In the genomic region with DNA sequence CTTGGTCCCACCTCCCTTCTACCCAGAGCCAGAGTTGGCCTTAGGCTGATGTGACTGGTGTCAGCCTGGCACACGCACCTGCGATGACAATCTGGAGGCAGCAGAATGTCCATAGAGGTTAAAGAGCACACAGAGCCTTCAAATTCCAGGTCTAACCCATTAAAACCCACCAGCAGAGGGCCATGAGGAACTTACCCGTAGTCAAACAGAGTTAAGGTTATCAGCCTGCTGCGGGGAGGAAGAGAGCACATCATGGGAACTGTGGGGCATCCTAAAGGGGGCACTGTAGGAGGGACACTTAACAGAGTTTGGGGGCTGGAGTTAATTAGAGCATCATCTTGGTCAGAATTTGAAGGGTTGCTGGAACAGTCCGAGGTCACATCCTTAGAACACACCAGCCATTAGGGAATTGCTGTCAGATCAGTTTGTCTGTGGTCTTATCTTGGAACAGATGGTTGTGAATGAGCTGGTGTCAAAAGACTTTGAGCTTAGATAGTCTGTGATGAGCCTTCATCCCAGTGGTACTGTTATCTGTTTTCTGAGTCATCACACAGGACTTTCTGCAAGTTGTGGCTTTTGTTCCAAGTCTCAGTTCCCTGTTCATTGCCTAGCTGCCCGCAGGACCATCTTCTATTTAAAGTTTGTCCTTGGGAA, we compare ENCODE assay signal across 10 cellular contexts.
DNase-seq lines count a peak whose midpoint lies in the region; ATAC-seq, FAIRE-seq and TF ChIP-seq lines count a peak whose summit lies in the region.
"Had no signal": no experiment of that assay in that cellular context is flagged by ENCODE, and none has a peak within 500 bp of the region (broad histone marks: within the 10 kb centered on the region; RNA-seq: fewer than 3 reads in every experiment).

No MANE protein-coding gene starts in this region.

- CTCF ChIA-PET in WTC11 (lab: Charles Lee) (interaction anchor here (0.6 to 2.6 kb wide), 14 partner anchors 11 to 250 kb away, joined by 3 to 18 read pairs (median 6); no protein-coding TSS in a partner anchor), HepG2 (lab: Yijun Ruan, JAX; ENCODE audit: low intra/inter-chr PET ratio, low total read pairs) (no interaction called here)

- no peak for TF ChIP-seq POLR2A in HepG2 (IDR thresholded peaks at IDR 0.05; ENCODE audit: insufficient read depth in 1 of 2, low read depth in 2 of 2, low read length in 2 of 2)

- H2AFZ ChIP-seq in DND-41 (ENCODE audit: low read depth, low read length) (no peak overlapping the region), HepG2 (ENCODE audit: low read length) (no peak overlapping the region)

- no peak for FAIRE-seq in HepG2 (lab: Jason Lieb, UNC)

- POLR2A ChIA-PET in WTC11 (lab: Charles Lee) (no interaction called here), HepG2 (lab: Yijun Ruan, JAX) (no interaction called here)

- no peak overlapping the region for H3K27ac Mint-ChIP-seq in WTC11

- H3K36me3 Mint-ChIP-seq in WTC11, result no peaks in the 10 kb centered on the region

- no peaks in the 10 kb centered on the region for H3K9me3 Mint-ChIP-seq in WTC11
- H3K9me3 Mint-ChIP-seq: activated T-cell treated with anti-CD3 and anti-CD28 coated beads, Interleukin-2, amount 50 U/mL, for 4 hours had no signal

- no peak overlapping the region for H3K4me3 ChIP-seq in DND-41 (ENCODE audit: low read depth in 1 of 2, low read length in 2 of 2)
- no peak overlapping the region for H3K4me3 ChIP-seq in HL-60 (replicated peaks; ENCODE audit: insufficient read depth, low read length)
- H3K4me3 ChIP-seq in HepG2 (replicated peaks in 1 of 3; ENCODE audit: insufficient read depth in 1 of 3, low read depth in 2 of 3, low read length in 3 of 3), result no peak overlapping the region

- in situ Hi-C loops in HepG2 (cut with HindIII; ENCODE audit: extremely low pct_ligation_motif_present, low pct_unique_long_range_greater_than_20kb), result no loop called here

- DNase-seq in DND-41 (no peak), HL-60 (ENCODE audit: low read depth in 1 of 2, low spot score in 1 of 2) (peak in 1 of 2 experiments; percentile 40), WTC11 (ENCODE audit: low spot score) (peak; percentile 38), HepG2 (ENCODE audit: low spot score) (peak; percentile 10), nucleus accumbens (lab: John Stamatoyannopoulos, UW) (no peak), NCI-H2196 treated with DMSO at 0.1 percent for 48 hours (lab: John Stamatoyannopoulos, UW; ENCODE audit: unreplicated experiment) (no peak)
- DNase-seq in stimulated activated CD8-positive, alpha-beta memory T cell treated with anti-CD3 and anti-CD28 coated beads, Interleukin-4, amount 100 ng/mL, for 48 hours, result no peak
- DNase-seq: activated T-cell treated with anti-CD3 and anti-CD28 coated beads, Interleukin-2, amount 50 U/mL, for 4 hours; stimulated activated naive CD4-positive, alpha-beta T cell treated with Interleukin-2 at 50 U/mL for 16 hours had no signal

- no peaks in the 10 kb centered on the region for H3K4me1 ChIP-seq in DND-41 (ENCODE audit: insufficient read depth, low read length)
- no peaks in the 10 kb centered on the region for H3K4me1 ChIP-seq in HepG2 (ENCODE audit: insufficient read depth, low read length)

- TF ChIP-seq RAD21 in HepG2 (CRISPR knock-in tag; IDR thresholded peaks at IDR 0.05), result no peak

- H3K27me3 Mint-ChIP-seq in WTC11 (ENCODE audit: low read depth), result no peaks in the 10 kb centered on the region

- H3K27me3 ChIP-seq in DND-41 (ENCODE audit: insufficient read depth, low read length, poor library complexity), result no peaks in the 10 kb centered on the region
- H3K27me3 ChIP-seq in HL-60 (ENCODE audit: insufficient read depth, poor library complexity, severe bottlenecking), result no peaks in the 10 kb centered on the region
- peaks cover 0 to 31% of the 10 kb centered on the region in 2 experiments; a peak in 2 of 5 replicates for H3K27me3 ChIP-seq in HepG2 (ENCODE audit: control insufficient read depth in 1 of 2, insufficient read depth in 2 of 2, low read length in 2 of 2)

- no peaks in the 10 kb centered on the region for H3K36me3 ChIP-seq in DND-41 (ENCODE audit: insufficient read depth, low read length)
- H3K36me3 ChIP-seq in HepG2 (replicated peaks in 1 of 2; ENCODE audit: control insufficient read depth in 1 of 2, insufficient read depth in 2 of 2, low read length in 2 of 2), result no peaks in the 10 kb centered on the region

- TF ChIP-seq EP300 in HepG2 (IDR thresholded peaks at IDR 0.05; ENCODE audit: low read depth in 2 of 2, low read length in 2 of 2), result no peak
- TF ChIP-seq EP300 in HepG2 (CRISPR knock-in tag; IDR thresholded peaks at IDR 0.05; ENCODE audit: borderline replicate concordance), result no peak

- TF ChIP-seq CTCF in DND-41 (IDR thresholded peaks at IDR 0.05; ENCODE audit: borderline replicate concordance, extremely low read depth, low read length, poor library complexity, severe bottlenecking), result peak; percentile 38
- peak; percentile 25 for TF ChIP-seq CTCF in HL-60 (IDR thresholded peaks at IDR 0.05; ENCODE audit: insufficient read depth, low read length)
- TF ChIP-seq CTCF in WTC11 (IDR thresholded peaks at IDR 0.05), result no peak
- peak; percentile 16; the same call in 1 of the 2 replicates for TF ChIP-seq CTCF in HepG2 (CRISPR knock-in tag; IDR thresholded peaks at IDR 0.05)

- H3K9me3 ChIP-seq in DND-41 (ENCODE audit: insufficient read depth, low read length, severe bottlenecking) (no peaks in the 10 kb centered on the region), HepG2 (ENCODE audit: low read length) (no peaks in the 10 kb centered on the region)

- no peak overlapping the region for H3K4me2 ChIP-seq in DND-41 (ENCODE audit: insufficient read depth, low read length)
- H3K4me2 ChIP-seq in HepG2 (ENCODE audit: low read depth, low read length), result no peak overlapping the region

- BruUV-seq in HepG2 (replicated peaks; lab: Mats Ljungman, UMichigan), result no TSS peak

- no peak overlapping the region for H3K27ac ChIP-seq in DND-41 (ENCODE audit: low read length)
- H3K27ac ChIP-seq in HL-60 (replicated peaks), result no peak overlapping the region
- H3K27ac ChIP-seq in HepG2 (ENCODE audit: extremely low read length, insufficient read depth, low read length), result no peak overlapping the region

- H4K20me1 ChIP-seq in DND-41 (ENCODE audit: insufficient read depth, low read length), result peaks cover 27% of the 10 kb centered on the region
- no peaks in the 10 kb centered on the region for H4K20me1 ChIP-seq in HepG2 (ENCODE audit: insufficient read depth, low read length)

- intact Hi-C loops in HepG2 (cut with micrococcal nuclease; ENCODE audit: unreplicated experiment), result no loop called here

- peaks cover 33% of the 10 kb centered on the region for H3K4me1 Mint-ChIP-seq in WTC11

- H3K9ac ChIP-seq in DND-41 (ENCODE audit: low read depth, low read length) (no peak overlapping the region), HepG2 (ENCODE audit: insufficient read depth, low read depth, low read length) (no peak overlapping the region)

- peak; percentile 38; the same call in 1 of the 3 replicates for ATAC-seq in DND-41 (ENCODE audit: insufficient read depth, low read depth)
- peak; percentile 89 for ATAC-seq in WTC11
- peak; percentile 81 for ATAC-seq in HepG2
- no peak for ATAC-seq in HG03460 (IDR thresholded peaks at IDR 0.05; ENCODE audit: unreplicated experiment)
- ATAC-seq: activated T-cell treated with anti-CD3 and anti-CD28 coated beads, Interleukin-2, amount 50 U/mL, for 4 hours had no signal

- no peak overlapping the region for H3K4me3 Mint-ChIP-seq in WTC11
- H3K4me3 Mint-ChIP-seq: activated T-cell treated with anti-CD3 and anti-CD28 coated beads, Interleukin-2, amount 50 U/mL, for 4 hours had no signal

- 0% methylated on average over 5 of the region's 6 CpGs for WGBS in HepG2 (ENCODE audit: low lambda C conversion rate)

- H3K79me2 ChIP-seq in DND-41 (ENCODE audit: insufficient read depth, low read length), result no peaks in the 10 kb centered on the region
- no peaks in the 10 kb centered on the region for H3K79me2 ChIP-seq in HepG2 (ENCODE audit: insufficient read depth, low read length)

TF ChIP-seq in WTC11, 78 proteins besides CTCF, POLR2A, EP300 and RAD21 (continues in another document):
- TF ChIP-seq, protein P1, sequence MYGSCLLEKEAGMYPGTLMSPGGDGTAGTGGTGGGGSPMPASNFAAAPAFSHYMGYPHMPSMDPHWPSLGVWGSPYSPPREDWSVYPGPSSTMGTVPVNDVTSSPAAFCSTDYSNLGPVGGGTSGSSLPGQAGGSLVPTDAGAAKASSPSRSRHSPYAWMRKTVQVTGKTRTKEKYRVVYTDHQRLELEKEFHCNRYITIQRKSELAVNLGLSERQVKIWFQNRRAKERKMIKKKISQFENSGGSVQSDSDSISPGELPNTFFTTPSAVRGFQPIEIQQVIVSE (CRISPR knock-in tag; IDR thresholded peaks at IDR 0.05; ENCODE audit: borderline replicate concordance), result no peak

TF ChIP-seq in HepG2, 621 proteins besides CTCF, POLR2A, EP300 and RAD21:
- TF ChIP-seq ZFP36L2 (CRISPR knock-in tag; IDR thresholded peaks at IDR 0.05) (no peak), ZNF12 (CRISPR knock-in tag; IDR thresholded peaks at IDR 0.05) (peak; percentile 70; the same call in 1 of the 2 replicates)

Comparison
In these comparisons a context has a peak if more than half of its experiments do, and no peak if none do; other contexts are left out.
1. DNase-seq: peak in WTC11 (single experiment) and HepG2 (single experiment); none in DND-41 (single experiment), nucleus accumbens (0 of 56), NCI-H2196 treated with DMSO at 0.1 percent for 48 hours (single experiment) and stimulated activated CD8-positive, alpha-beta memory T cell treated with anti-CD3 and anti-CD28 coated beads, Interleukin-4, amount 100 ng/mL, for 48 hours (single experiment).